8 cellular contexts compared by ENCODE assay signal in the genomic region with DNA sequence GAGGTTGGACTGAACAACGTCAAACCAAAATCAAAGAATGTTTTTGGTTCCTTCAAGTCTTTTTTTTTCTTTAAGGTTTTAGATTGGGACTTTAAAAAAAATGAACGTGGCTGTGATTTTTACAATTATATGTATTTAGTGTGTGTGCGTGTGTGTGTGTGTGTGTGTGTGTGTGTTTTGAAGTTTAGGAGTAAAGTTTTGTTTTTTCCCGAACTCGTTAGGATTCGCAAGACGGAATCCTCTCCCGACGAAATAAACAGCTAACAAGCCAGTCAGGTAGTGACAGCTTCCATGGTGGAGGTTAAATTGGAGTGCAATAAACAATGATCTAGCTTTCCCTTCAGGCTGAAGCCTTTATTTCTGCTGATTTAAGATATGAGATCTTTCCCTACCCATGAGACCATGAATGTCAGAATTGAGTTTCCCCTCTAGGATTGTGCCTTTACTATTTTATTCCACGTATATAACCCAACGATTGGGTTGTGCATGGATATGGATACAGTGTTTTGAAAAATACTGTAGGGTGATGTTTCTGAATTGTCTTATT. TPM values are rescaled to one million over a fixed set of nuclear protein-coding genes. Genes with fewer than 3 reads are reported as not detected.
DNase-seq lines count a peak whose midpoint lies in the region; ATAC-seq and TF ChIP-seq lines count a peak whose summit lies in the region.

No MANE protein-coding gene starts in this region.

- H3K4me2 ChIP-seq in skeletal muscle satellite cell (ENCODE audit: low read length), result peak overlapping the region; percentile 87

- peaks cover 46% of the 10 kb centered on the region for H3K4me1 Mint-ChIP-seq in activated T-cell treated with anti-CD3 and anti-CD28 coated beads, Interleukin-2, amount 50 U/mL, for 72 hours (ENCODE audit: low read depth)
- H3K4me1 Mint-ChIP-seq in glutamatergic neuron (ENCODE audit: low read depth, unreplicated experiment), result peaks cover 23% of the 10 kb centered on the region

- no peaks in the 10 kb centered on the region for H3K27me3 ChIP-seq in skeletal muscle satellite cell (ENCODE audit: control insufficient read depth, insufficient read depth, low read length)

- no peaks in the 10 kb centered on the region for H3K9me3 Mint-ChIP-seq in activated T-cell treated with anti-CD3 and anti-CD28 coated beads, Interleukin-2, amount 50 U/mL, for 72 hours
- H3K9me3 Mint-ChIP-seq in glutamatergic neuron (ENCODE audit: unreplicated experiment), result peaks cover 14% of the 10 kb centered on the region

- no peaks in the 10 kb centered on the region for H3K27me3 Mint-ChIP-seq in activated T-cell treated with anti-CD3 and anti-CD28 coated beads, Interleukin-2, amount 50 U/mL, for 72 hours (ENCODE audit: low read depth)
- peaks cover 8% of the 10 kb centered on the region for H3K27me3 Mint-ChIP-seq in glutamatergic neuron (ENCODE audit: unreplicated experiment)

- peak overlapping the region; percentile 54 for H3K27ac Mint-ChIP-seq in activated T-cell treated with anti-CD3 and anti-CD28 coated beads, Interleukin-2, amount 50 U/mL, for 72 hours
- peak overlapping the region; percentile 89 for H3K27ac Mint-ChIP-seq in glutamatergic neuron (ENCODE audit: unreplicated experiment)

- no peak for DNase-seq in activated T-cell treated with anti-CD3 and anti-CD28 coated beads, Interleukin-2, amount 50 U/mL, for 72 hours
- DNase-seq in activated T-cell treated with anti-CD3 and anti-CD28 coated beads for 4 hours (no peak), glutamatergic neuron (no peak), COLO668 (lab: John Stamatoyannopoulos, UW; ENCODE audit: unreplicated experiment) (no peak), NCI-H510A (lab: John Stamatoyannopoulos, UW) (no peak), A172 (ENCODE audit: low spot score) (no peak)

- peak overlapping the region; percentile 60 for H3K9ac ChIP-seq in skeletal muscle satellite cell (ENCODE audit: low read depth, low read length)

- H3K9me3 ChIP-seq in skeletal muscle satellite cell (replicated peaks; ENCODE audit: low read length), result no peaks in the 10 kb centered on the region

- no peaks in the 10 kb centered on the region for H3K36me3 ChIP-seq in skeletal muscle satellite cell (ENCODE audit: insufficient read depth, low read length)

- H3K4me1 ChIP-seq in skeletal muscle satellite cell (ENCODE audit: control insufficient read depth, insufficient read depth, low read length), result peaks cover 7% of the 10 kb centered on the region

- ATAC-seq in activated T-cell treated with anti-CD3 and anti-CD28 coated beads, Interleukin-2, amount 50 U/mL, for 72 hours (replicated peaks in 1 of 2), result no peak

- no peak for TF ChIP-seq CTCF in WI38 (IDR thresholded peaks at IDR 0.05; ENCODE audit: low read depth, low read length)
- TF ChIP-seq CTCF in glutamatergic neuron (IDR thresholded peaks at IDR 0.05; ENCODE audit: partially characterized antibody, unreplicated experiment), result no peak

- H3K4me3 ChIP-seq in WI38 (ENCODE audit: low read depth, low read length) (peak overlapping the region; percentile 76), skeletal muscle satellite cell (ENCODE audit: low read length) (peak overlapping the region; percentile 92)

- peaks cover 4 to 7% of the 10 kb centered on the region in 2 donors for H3K36me3 Mint-ChIP-seq in activated T-cell treated with anti-CD3 and anti-CD28 coated beads, Interleukin-2, amount 50 U/mL, for 72 hours (ENCODE audit: insufficient read depth in 2 of 2)
- no peaks in the 10 kb centered on the region for H3K36me3 Mint-ChIP-seq in glutamatergic neuron (ENCODE audit: unreplicated experiment)

- peak overlapping the region; percentile 96 to 99 for H3K4me3 Mint-ChIP-seq in activated T-cell treated with anti-CD3 and anti-CD28 coated beads, Interleukin-2, amount 50 U/mL, for 72 hours
- peak overlapping the region; percentile 98 for H3K4me3 Mint-ChIP-seq in glutamatergic neuron (ENCODE audit: unreplicated experiment)

RNA-seq across cellular contexts. Expression of a gene that starts 1.2 kb away (rescaled TPM):
- 10 to 100 TPM; 11.2 to 12.9 TPM for total RNA-seq in activated T-cell treated with anti-CD3 and anti-CD28 coated beads, Interleukin-2, amount 50 U/mL, for 72 hours
- 48.6 TPM for total RNA-seq in glutamatergic neuron (ENCODE audit: unreplicated experiment)
- 0.87 and 1.0 TPM in 2 replicates for total RNA-seq in skeletal muscle satellite cell (2012; rRNA removed)
- 0.98 and 1.2 TPM in 2 replicates for total RNA-seq in A172 (2014; rRNA removed; shearing (Covaris generic))
